Comparison of ENCODE assay signal across 8 cellular contexts in genomic region chr17:44219636-44220210, GRCh38. TPM values are rescaled to one million over a fixed set of nuclear protein-coding genes. Genes with fewer than 3 reads are reported as not detected.
DNase-seq lines count a peak whose midpoint lies in the region; ATAC-seq and TF ChIP-seq lines count a peak whose summit lies in the region.

Gene UBTF, minus strand, starts transcription at chr17:44219675. Its CDS starts 1,446 bp downstream, at chr17:44218229.

- peaks cover 14% of the 10 kb centered on the region for H3K4me1 Mint-ChIP-seq in progenitor cell of endocrine pancreas (ENCODE audit: low read depth)

- H3K9me3 Mint-ChIP-seq in progenitor cell of endocrine pancreas (ENCODE audit: low read depth), result no peaks in the 10 kb centered on the region

- ATAC-seq in GM21381 (IDR thresholded peaks at IDR 0.05; ENCODE audit: unreplicated experiment) (peak; percentile 13), left ventricle myocardium superior (peak; percentile 20), HG03457 (IDR thresholded peaks at IDR 0.05; ENCODE audit: unreplicated experiment) (no peak)

- peaks cover 19% of the 10 kb centered on the region for H3F3A ChIP-seq in SU-DHL-6 (ENCODE audit: insufficient read depth)

- TF ChIP-seq CTCF in C4-2B (conservative IDR thresholded peaks at IDR 0.05) (no peak), SU-DHL-6 (IDR thresholded peaks at IDR 0.05; ENCODE audit: insufficient read depth, low read length, poor library complexity, severe bottlenecking) (no peak), progenitor cell of endocrine pancreas (IDR thresholded peaks at IDR 0.05; ENCODE audit: unreplicated experiment) (no peak)

- H3K79me2 ChIP-seq in SU-DHL-6 (ENCODE audit: insufficient read depth, low read length), result peaks cover 31% of the 10 kb centered on the region

- peak within 1 kb of the TSS; percentile 59 for H3K4me3 ChIP-seq in SU-DHL-6 (ENCODE audit: insufficient read depth, low read length, poor library complexity, severe bottlenecking)

- no peak within 1 kb of the TSS for H2AFZ ChIP-seq in SU-DHL-6 (ENCODE audit: low read depth, low read length, severe bottlenecking)

- peak within 1 kb of the TSS; percentile 93 for H3K9ac ChIP-seq in SU-DHL-6 (ENCODE audit: low read length)

- H3K9me3 ChIP-seq in SU-DHL-6 (ENCODE audit: insufficient read depth, low read length), result no peaks in the 10 kb centered on the region

- H4K20me1 ChIP-seq in SU-DHL-6 (ENCODE audit: low read depth, low read length), result no peaks in the 10 kb centered on the region

- no peaks in the 10 kb centered on the region for H3K27me3 Mint-ChIP-seq in progenitor cell of endocrine pancreas

- peak within 1 kb of the TSS; percentile 49 for H3K4me2 ChIP-seq in SU-DHL-6 (ENCODE audit: low read depth, low read length, poor library complexity, severe bottlenecking)

- DNase-seq in LHCN-M2 (ENCODE audit: low read depth) (peak; percentile 63), anterior cingulate cortex (lab: John Stamatoyannopoulos, UW) (peak in 51 of 58 donors; percentile 36 to 86 (median 71)), left ventricle myocardium superior (peak; percentile 85), progenitor cell of endocrine pancreas (ENCODE audit: low spot score, unreplicated experiment) (peak; percentile 65)

- H3K27ac Mint-ChIP-seq in progenitor cell of endocrine pancreas, result peak within 1 kb of the TSS; percentile 95

- peak within 1 kb of the TSS; percentile 91 for H3K4me3 Mint-ChIP-seq in progenitor cell of endocrine pancreas (ENCODE audit: low read depth)

- no peaks in the 10 kb centered on the region for H3K27me3 ChIP-seq in SU-DHL-6 (ENCODE audit: low read length)

- intact Hi-C loops in left ventricle myocardium superior (cut with micrococcal nuclease), result loop anchor here (5.0 kb wide), 1 partner anchor 108 kb away; no protein-coding TSS in a partner anchor

- no peaks in the 10 kb centered on the region for H3K9me2 ChIP-seq in SU-DHL-6 (replicated peaks; ENCODE audit: insufficient read depth, low read length)

- peaks cover 11% of the 10 kb centered on the region for H3K36me3 ChIP-seq in SU-DHL-6 (ENCODE audit: low read length)

- peak within 1 kb of the TSS; percentile 96 for H3K27ac ChIP-seq in C4-2B
- H3K27ac ChIP-seq in SU-DHL-6 (ENCODE audit: low read depth, low read length), result peak within 1 kb of the TSS; percentile 95

- H3K36me3 Mint-ChIP-seq in progenitor cell of endocrine pancreas (ENCODE audit: insufficient read depth), result peaks cover 11% of the 10 kb centered on the region

RNA-seq across cellular contexts. Expression of gene UBTF, which starts in this region (rescaled TPM):
- 66.5 and 76.0 TPM in 2 replicates for total RNA-seq in LHCN-M2 (2014; rRNA removed)
- 50.3 TPM for polyA plus RNA-seq in LHCN-M2 (2012)
- total RNA-seq in left ventricle myocardium superior, result 65.2 TPM
- total RNA-seq in progenitor cell of endocrine pancreas, result 94.2 and 100 TPM in 2 replicates
